ENCODE assay signal across 27 cellular contexts in genomic region chr5:19352120-19352519, GRCh38.
"Had no signal": no experiment of that assay in that cellular context is flagged by ENCODE, and none has a peak within 500 bp of the region (broad histone marks: within the 10 kb centered on the region; RNA-seq: fewer than 3 reads in every experiment).

No MANE protein-coding gene starts in this region.

- FAIRE-seq: urothelium cell line had no signal

- H3K79me2 ChIP-seq: parathyroid adenoma had no signal

- H3K9me3 ChIP-seq: ovary, psoas muscle, stomach, thoracic aorta, thyroid gland, tibial nerve, upper lobe of left lung, vagina had no signal

- H2AFZ ChIP-seq: neural progenitor cell, parathyroid adenoma had no signal

- H3K4me1 ChIP-seq: neural progenitor cell, parathyroid adenoma, psoas muscle, spleen, stomach, thyroid gland, tibial nerve, upper lobe of left lung, vagina had no signal

- H3K27me3 ChIP-seq: neural progenitor cell, ovary, spleen, stomach, thyroid gland, tibial nerve, upper lobe of left lung, vagina had no signal

- H3K27ac ChIP-seq: neural progenitor cell, ovary, parathyroid adenoma, psoas muscle, skin epidermis, spleen, stomach, thoracic aorta, thyroid gland, tibial nerve, upper lobe of left lung, vagina had no signal

- H3K4me3 ChIP-seq: neural progenitor cell, ovary, psoas muscle, skin epidermis, smooth muscle cell, spleen, stomach, thoracic aorta, thyroid gland, tibial nerve, upper lobe of left lung, vagina had no signal

- DNase-seq: natural killer cell; occipital lobe; ovary; posterior cingulate gyrus; psoas muscle; right cardiac atrium; spleen; stimulated activated CD4-positive, alpha-beta T cell treated with anti-CD3 and anti-CD28 coated beads, Interleukin-12 subunit alpha, Interleukin-12 subunit beta, amount 100 ng/mL, for 4 hours; stimulated activated CD4-positive, alpha-beta T cell treated with anti-CD3 and anti-CD28 coated beads, Interleukin-1b, Interleukin-23, amount 100 ng/mL, for 48 hours; stimulated activated CD4-positive, alpha-beta T cell treated with anti-CD3 and anti-CD28 coated beads, Interleukin-4, amount 100 ng/mL, for 1 hour; stimulated activated CD4-positive, alpha-beta T cell treated with anti-CD3 and anti-CD28 coated beads, Interleukin-4, amount 100 ng/mL, for 4 hours; stimulated activated CD8-positive, alpha-beta memory T cell treated with anti-CD3 and anti-CD28 coated beads, Interleukin-4, amount 100 ng/mL, for 48 hours; stimulated activated naive CD4-positive, alpha-beta T cell; stomach; thyroid gland; trophoblast cell; upper lobe of left lung had no signal

- H3K4me2 ChIP-seq: neural progenitor cell, smooth muscle cell had no signal

- ATAC-seq: natural killer cell; psoas muscle; right cardiac atrium; sciatic nerve; stimulated activated memory B cell treated with anti-CD40 and anti-IgM and Interleukin-4, amounts not matched to agents 10 μg/mL and 1 μg/mL and 100 μg/mL, for 72 hours had no signal

- H3K9ac ChIP-seq: neural progenitor cell, parathyroid adenoma had no signal

- H3K36me3 ChIP-seq: neural progenitor cell, ovary, spleen, stomach, thoracic aorta, thyroid gland, tibial nerve, upper lobe of left lung, vagina had no signal
